ENCODE assay signal across 14 cellular contexts in genomic region chr21:42505090-42505726, GRCh38. TPM values are rescaled to one million over a fixed set of nuclear protein-coding genes. Genes with fewer than 3 reads are reported as not detected.
DNase-seq lines count a peak whose midpoint lies in the region; ATAC-seq and TF ChIP-seq lines count a peak whose summit lies in the region.
"Had no signal": no experiment of that assay in that cellular context is flagged by ENCODE, and none has a peak within 500 bp of the region (broad histone marks: within the 10 kb centered on the region; RNA-seq: fewer than 3 reads in every experiment).

No MANE protein-coding gene starts in this region.

- peaks cover under 1% of the 10 kb centered on the region for H3K4me1 ChIP-seq in smooth muscle cell (ENCODE audit: low read depth)

- POLR2A ChIA-PET in activated CD4-positive, alpha-beta memory T cell treated with anti-CD3 and anti-CD28 coated beads, Interleukin-2, amount 10 ng/mL, durations not matched to agents 7 days and 5 days (lab: Charles Lee): no interaction called here
- POLR2A ChIA-PET in activated CD4-positive, alpha-beta memory T cell treated with anti-CD3 and anti-CD28 coated beads for 36 hours (lab: Charles Lee): no interaction called here

- H3K4me3 ChIP-seq in smooth muscle cell: no peak overlapping the region

- no peak overlapping the region for H3K4me3 Mint-ChIP-seq in activated CD4-positive, alpha-beta memory T cell treated with anti-CD3 and anti-CD28 coated beads, Interleukin-2, amount 10 ng/mL, durations not matched to agents 7 days and 5 days
- H3K4me3 Mint-ChIP-seq in activated CD4-positive, alpha-beta memory T cell treated with anti-CD3 and anti-CD28 coated beads for 36 hours: no peak overlapping the region
- H3K4me3 Mint-ChIP-seq in naive B cell: peak overlapping the region in 3 of 8 donors; percentile 22 to 68 (median 23)
- H3K4me3 Mint-ChIP-seq: T-helper 1 cell treated with Interleukin-12 subunit alpha and Interleukin-12 subunit beta and Interleukin-4 antibody, amounts not matched to agents 30 μg/mL and 1 μg/mL, for 36 hours had no signal

- CTCF ChIA-PET in activated CD4-positive, alpha-beta memory T cell treated with anti-CD3 and anti-CD28 coated beads, Interleukin-2, amount 10 ng/mL, durations not matched to agents 7 days and 5 days (lab: Charles Lee): no interaction called here
- CTCF ChIA-PET in activated CD4-positive, alpha-beta memory T cell treated with anti-CD3 and anti-CD28 coated beads for 36 hours (lab: Charles Lee): no interaction called here

- no peaks in the 10 kb centered on the region for H3K36me3 Mint-ChIP-seq in activated CD4-positive, alpha-beta memory T cell treated with anti-CD3 and anti-CD28 coated beads, Interleukin-2, amount 10 ng/mL, durations not matched to agents 7 days and 5 days (ENCODE audit: low read depth)
- H3K36me3 Mint-ChIP-seq in activated CD4-positive, alpha-beta memory T cell treated with anti-CD3 and anti-CD28 coated beads for 36 hours: no peaks in the 10 kb centered on the region
- H3K36me3 Mint-ChIP-seq in naive B cell: no peaks in the 10 kb centered on the region

- H3K9ac ChIP-seq in smooth muscle cell (ENCODE audit: low read depth): no peak overlapping the region

- H3K27me3 Mint-ChIP-seq in activated CD4-positive, alpha-beta memory T cell treated with anti-CD3 and anti-CD28 coated beads, Interleukin-2, amount 10 ng/mL, durations not matched to agents 7 days and 5 days: peaks cover 30% of the 10 kb centered on the region
- no peaks in the 10 kb centered on the region for H3K27me3 Mint-ChIP-seq in activated CD4-positive, alpha-beta memory T cell treated with anti-CD3 and anti-CD28 coated beads for 36 hours
- H3K27me3 Mint-ChIP-seq in naive B cell: no peaks in the 10 kb centered on the region

- no peak overlapping the region for H3K27ac Mint-ChIP-seq in activated CD4-positive, alpha-beta memory T cell treated with anti-CD3 and anti-CD28 coated beads, Interleukin-2, amount 10 ng/mL, durations not matched to agents 7 days and 5 days
- H3K27ac Mint-ChIP-seq in activated CD4-positive, alpha-beta memory T cell treated with anti-CD3 and anti-CD28 coated beads for 36 hours: no peak overlapping the region
- H3K27ac Mint-ChIP-seq in naive B cell: peak overlapping the region in 4 of 6 donors; percentile 59 to 80 (median 76)
- H3K27ac Mint-ChIP-seq: T-helper 1 cell treated with Interleukin-12 subunit alpha and Interleukin-12 subunit beta and Interleukin-4 antibody, amounts not matched to agents 30 μg/mL and 1 μg/mL, for 36 hours had no signal

- ATAC-seq in HG02571 (IDR thresholded peaks at IDR 0.05; ENCODE audit: unreplicated experiment) (peak; percentile 77), HG03469 (IDR thresholded peaks at IDR 0.05; ENCODE audit: unreplicated experiment) (peak; percentile 76), naive B cell (ENCODE audit: low read depth in 2 of 2) (peak; percentile 97 to 98)

- H3K9me3 Mint-ChIP-seq in activated CD4-positive, alpha-beta memory T cell treated with anti-CD3 and anti-CD28 coated beads, Interleukin-2, amount 10 ng/mL, durations not matched to agents 7 days and 5 days: no peaks in the 10 kb centered on the region
- no peaks in the 10 kb centered on the region for H3K9me3 Mint-ChIP-seq in activated CD4-positive, alpha-beta memory T cell treated with anti-CD3 and anti-CD28 coated beads for 36 hours
- H3K9me3 Mint-ChIP-seq in naive B cell: no peaks in the 10 kb centered on the region
- H3K9me3 Mint-ChIP-seq: T-helper 1 cell treated with Interleukin-12 subunit alpha and Interleukin-12 subunit beta and Interleukin-4 antibody, amounts not matched to agents 30 μg/mL and 1 μg/mL, for 36 hours had no signal

- no peaks in the 10 kb centered on the region for H3K9me3 ChIP-seq in smooth muscle cell (replicated peaks; ENCODE audit: low read depth)

- no peaks in the 10 kb centered on the region for H3K36me3 ChIP-seq in smooth muscle cell (ENCODE audit: low read depth)

- 71% methylated on average over 3 of the region's 3 CpGs for WGBS in smooth muscle cell (ENCODE audit: low lambda C conversion rate)

- peaks cover 8% of the 10 kb centered on the region for H3K4me1 Mint-ChIP-seq in activated CD4-positive, alpha-beta memory T cell treated with anti-CD3 and anti-CD28 coated beads, Interleukin-2, amount 10 ng/mL, durations not matched to agents 7 days and 5 days
- no peaks in the 10 kb centered on the region for H3K4me1 Mint-ChIP-seq in activated CD4-positive, alpha-beta memory T cell treated with anti-CD3 and anti-CD28 coated beads for 36 hours (ENCODE audit: low read depth)
- peaks cover 12 to 26% (median 22%) of the 10 kb centered on the region in 3 donors for H3K4me1 Mint-ChIP-seq in naive B cell

- H3K79me2 ChIP-seq in smooth muscle cell (ENCODE audit: low read depth): no peaks in the 10 kb centered on the region

- intact Hi-C loops in activated CD4-positive, alpha-beta memory T cell treated with anti-CD3 and anti-CD28 coated beads for 36 hours (cut with micrococcal nuclease): no loop called here

- peak; percentile 5 for DNase-seq in activated CD4-positive, alpha-beta memory T cell treated with anti-CD3 and anti-CD28 coated beads, Interleukin-2, amount 10 ng/mL, durations not matched to agents 7 days and 5 days
- no peak for DNase-seq in activated CD4-positive, alpha-beta memory T cell treated with anti-CD3 and anti-CD28 coated beads for 36 hours
- DNase-seq in naive B cell: peak; percentile 45
- DNase-seq in smooth muscle cell (lab: John Stamatoyannopoulos, UW; ENCODE audit: unreplicated experiment): no peak
- no peak for DNase-seq in NCI-H1436 treated with DMSO at 0.1 percent for 48 hours (lab: John Stamatoyannopoulos, UW)
- DNase-seq in NCI-H748 (lab: John Stamatoyannopoulos, UW; ENCODE audit: unreplicated experiment): no peak
- DNase-seq: 8988T; activated effector memory CD4-positive, alpha-beta T cell treated with anti-CD3 and anti-CD28 coated beads, Interleukin-2, amount 50 U/mL, for 16 hours; dermis blood vessel endothelial cell; NCI-H345; stimulated activated CD4-positive, alpha-beta T cell treated with anti-CD3 and anti-CD28 coated beads, Interleukin-4, amount 100 ng/mL, for 1 hour had no signal

- peaks cover 1% of the 10 kb centered on the region for H3F3A ChIP-seq in smooth muscle cell (ENCODE audit: low read depth)

- H3K4me2 ChIP-seq in smooth muscle cell: no peak overlapping the region

- H2AFZ ChIP-seq in smooth muscle cell (ENCODE audit: low read depth): no peak overlapping the region

- no peaks in the 10 kb centered on the region for H3K27me3 ChIP-seq in smooth muscle cell (ENCODE audit: low read depth)

- TF ChIP-seq CTCF in smooth muscle cell (IDR thresholded peaks at IDR 0.05; ENCODE audit: borderline replicate concordance, insufficient read depth, poor library complexity, severe bottlenecking): no peak

- H4K20me1 ChIP-seq in smooth muscle cell (ENCODE audit: low read depth): no peaks in the 10 kb centered on the region

- no peak overlapping the region for H3K27ac ChIP-seq in smooth muscle cell (ENCODE audit: low read depth)

RNA-seq across cellular contexts. Expression of gene SLC37A1, which starts 8.4 kb away (rescaled TPM):
- total RNA-seq in activated CD4-positive, alpha-beta memory T cell treated with anti-CD3 and anti-CD28 coated beads, Interleukin-2, amount 10 ng/mL, durations not matched to agents 7 days and 5 days: 10 to 100 TPM; 12.7 to 13.3 TPM
- total RNA-seq in activated CD4-positive, alpha-beta memory T cell treated with anti-CD3 and anti-CD28 coated beads for 36 hours: 10 to 100 TPM; 21.1 to 21.2 TPM
- 10 to 100 TPM in 4 of 6 donors, 1 to 10 TPM in 2; 4.9 to 15.7 (median 11.2) TPM for polyA plus RNA-seq in naive B cell (ENCODE audit: low read depth in 6 of 6)
- 18.0 and 19.4 TPM in 2 replicates for total RNA-seq in smooth muscle cell
- polyA plus RNA-seq in smooth muscle cell: 14.6 and 15.0 TPM in 2 replicates

RNA-seq across cellular contexts. Expression of gene RSPH1, which starts 9.2 kb away (rescaled TPM):
- not detected for total RNA-seq in activated CD4-positive, alpha-beta memory T cell treated with anti-CD3 and anti-CD28 coated beads, Interleukin-2, amount 10 ng/mL, durations not matched to agents 7 days and 5 days
- under 1 TPM; 0.38 to 0.53 TPM for total RNA-seq in activated CD4-positive, alpha-beta memory T cell treated with anti-CD3 and anti-CD28 coated beads for 36 hours
- not detected for polyA plus RNA-seq in naive B cell (ENCODE audit: low read depth in 6 of 6)
- total RNA-seq in smooth muscle cell: 0.13 TPM in 1 of 2 replicates, not detected in the other
- 0.16 TPM in 1 of 2 replicates, not detected in the other for polyA plus RNA-seq in smooth muscle cell
- total RNA-seq: dermis blood vessel endothelial cell had no signal

Comparison
In these comparisons a context has a peak if more than half of its experiments do, and no peak if none do; other contexts are left out.
1. DNase-seq: peak in activated CD4-positive, alpha-beta memory T cell treated with anti-CD3 and anti-CD28 coated beads, Interleukin-2, amount 10 ng/mL, durations not matched to agents 7 days and 5 days (single experiment) and naive B cell (single experiment); none in activated CD4-positive, alpha-beta memory T cell treated with anti-CD3 and anti-CD28 coated beads for 36 hours (single experiment), smooth muscle cell (single experiment), NCI-H1436 treated with DMSO at 0.1 percent for 48 hours (single experiment) and NCI-H748 (single experiment).
2. H3K27ac Mint-ChIP-seq: peak in naive B cell (4 of 6); none in activated CD4-positive, alpha-beta memory T cell treated with anti-CD3 and anti-CD28 coated beads, Interleukin-2, amount 10 ng/mL, durations not matched to agents 7 days and 5 days (single experiment) and activated CD4-positive, alpha-beta memory T cell treated with anti-CD3 and anti-CD28 coated beads for 36 hours (single experiment).
3. Peak in every context shown above with its lines, with median percentiles within 50 percentile points of each other: ATAC-seq.